2 cellular contexts compared by ENCODE assay signal in genomic region chr9:1052119-1052907, GRCh38.
TF ChIP-seq lines count a peak whose summit lies in the region.

No MANE protein-coding gene starts in this region.

TF ChIP-seq in IMR-90, 13 proteins besides CTCF, POLR2A, EP300 and RAD21:
- no peak for TF ChIP-seq CHD1 (IDR thresholded peaks at IDR 0.05; ENCODE audit: low read depth, low read length)
- TF ChIP-seq SMC3 (IDR thresholded peaks at IDR 0.05; ENCODE audit: low read depth, low read length): no peak
- no peak for TF ChIP-seq NFE2L2 (IDR thresholded peaks at IDR 0.05; ENCODE audit: low read depth, low read length)
- TF ChIP-seq, protein P1, sequence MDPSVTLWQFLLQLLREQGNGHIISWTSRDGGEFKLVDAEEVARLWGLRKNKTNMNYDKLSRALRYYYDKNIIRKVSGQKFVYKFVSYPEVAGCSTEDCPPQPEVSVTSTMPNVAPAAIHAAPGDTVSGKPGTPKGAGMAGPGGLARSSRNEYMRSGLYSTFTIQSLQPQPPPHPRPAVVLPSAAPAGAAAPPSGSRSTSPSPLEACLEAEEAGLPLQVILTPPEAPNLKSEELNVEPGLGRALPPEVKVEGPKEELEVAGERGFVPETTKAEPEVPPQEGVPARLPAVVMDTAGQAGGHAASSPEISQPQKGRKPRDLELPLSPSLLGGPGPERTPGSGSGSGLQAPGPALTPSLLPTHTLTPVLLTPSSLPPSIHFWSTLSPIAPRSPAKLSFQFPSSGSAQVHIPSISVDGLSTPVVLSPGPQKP (IDR thresholded peaks at IDR 0.05; ENCODE audit: borderline replicate concordance, low read depth, low read length): no peak
- TF ChIP-seq BHLHE40 (IDR thresholded peaks at IDR 0.05; ENCODE audit: low read depth, low read length): no peak
- TF ChIP-seq CEBPB (IDR thresholded peaks at IDR 0.05; ENCODE audit: low read depth, low read length): no peak
- no peak for TF ChIP-seq RCOR1 (IDR thresholded peaks at IDR 0.05; ENCODE audit: insufficient replicate concordance, low read length)

TF ChIP-seq in H1, 55 proteins besides CTCF, POLR2A, EP300 and RAD21:
- TF ChIP-seq, protein P2, sequence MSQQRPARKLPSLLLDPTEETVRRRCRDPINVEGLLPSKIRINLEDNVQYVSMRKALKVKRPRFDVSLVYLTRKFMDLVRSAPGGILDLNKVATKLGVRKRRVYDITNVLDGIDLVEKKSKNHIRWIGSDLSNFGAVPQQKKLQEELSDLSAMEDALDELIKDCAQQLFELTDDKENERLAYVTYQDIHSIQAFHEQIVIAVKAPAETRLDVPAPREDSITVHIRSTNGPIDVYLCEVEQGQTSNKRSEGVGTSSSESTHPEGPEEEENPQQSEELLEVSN (IDR thresholded peaks at IDR 0.05): 0 out of 2 replicates have a peak, but pooled peaks have one; percentile 18
- TF ChIP-seq SIRT6 (IDR thresholded peaks at IDR 0.05; ENCODE audit: low read length) (no peak), SUZ12 (IDR thresholded peaks at IDR 0.05; ENCODE audit: low read length) (peak; percentile 16; the same call in 1 of the 2 replicates), EZH2 (IDR thresholded peaks at IDR 0.05; ENCODE audit: low read depth, low read length, severe bottlenecking) (peak; percentile 2), ASH2L (IDR thresholded peaks at IDR 0.05; ENCODE audit: low read length) (no peak)
